1 cellular context compared by ENCODE assay signal in genomic region chr9:36969216-36969771, GRCh38.
TF ChIP-seq lines count a peak whose summit lies in the region.

No MANE protein-coding gene starts in this region.

TF ChIP-seq in HCT116, 20 proteins besides CTCF, POLR2A, EP300 and RAD21 (continued from another document):
- TF ChIP-seq EZH2phosphoT487 (IDR thresholded peaks at IDR 0.05; ENCODE audit: borderline replicate concordance) (no peak), CBX3 (IDR thresholded peaks at IDR 0.05; ENCODE audit: low read depth) (no peak), CEBPB (IDR thresholded peaks at IDR 0.05; ENCODE audit: low read depth) (no peak), EZH2 (IDR thresholded peaks at IDR 0.05) (no peak), REST (IDR thresholded peaks at IDR 0.05; ENCODE audit: low read depth) (no peak), FOSL1 (IDR thresholded peaks at IDR 0.05; ENCODE audit: low read depth) (no peak), ZNF274 (IDR thresholded peaks at IDR 0.05; ENCODE audit: low read depth, low read length) (no peak), SRF (IDR thresholded peaks at IDR 0.05; ENCODE audit: low read depth) (no peak), SP1 (IDR thresholded peaks at IDR 0.05; ENCODE audit: low read depth) (no peak), JUND (IDR thresholded peaks at IDR 0.05) (no peak)
